2 cellular contexts compared by ENCODE assay signal in the genomic region with DNA sequence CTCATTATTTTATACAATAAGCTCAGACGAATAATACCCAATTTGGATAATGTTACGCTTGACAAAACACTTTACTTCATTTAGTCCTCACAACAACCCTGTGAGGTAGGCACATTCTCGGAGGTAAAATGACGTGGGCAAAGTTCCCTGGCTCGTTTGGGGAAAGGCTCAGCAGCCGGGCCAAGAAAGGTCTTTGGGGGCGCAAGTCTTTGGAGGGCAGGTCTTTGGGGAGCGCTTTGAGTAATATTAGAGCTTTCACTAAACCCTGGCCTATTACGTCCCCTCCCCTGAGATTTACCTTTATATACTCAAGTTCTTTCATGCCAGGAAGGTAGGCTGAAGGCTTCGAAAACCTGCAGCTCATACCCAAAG.
TF ChIP-seq lines count a peak whose summit lies in the region.

No MANE protein-coding gene starts in this region.

TF ChIP-seq in A549, 52 proteins besides CTCF, POLR2A, EP300 and RAD21 (continued from another document):
- TF ChIP-seq, protein P1, sequence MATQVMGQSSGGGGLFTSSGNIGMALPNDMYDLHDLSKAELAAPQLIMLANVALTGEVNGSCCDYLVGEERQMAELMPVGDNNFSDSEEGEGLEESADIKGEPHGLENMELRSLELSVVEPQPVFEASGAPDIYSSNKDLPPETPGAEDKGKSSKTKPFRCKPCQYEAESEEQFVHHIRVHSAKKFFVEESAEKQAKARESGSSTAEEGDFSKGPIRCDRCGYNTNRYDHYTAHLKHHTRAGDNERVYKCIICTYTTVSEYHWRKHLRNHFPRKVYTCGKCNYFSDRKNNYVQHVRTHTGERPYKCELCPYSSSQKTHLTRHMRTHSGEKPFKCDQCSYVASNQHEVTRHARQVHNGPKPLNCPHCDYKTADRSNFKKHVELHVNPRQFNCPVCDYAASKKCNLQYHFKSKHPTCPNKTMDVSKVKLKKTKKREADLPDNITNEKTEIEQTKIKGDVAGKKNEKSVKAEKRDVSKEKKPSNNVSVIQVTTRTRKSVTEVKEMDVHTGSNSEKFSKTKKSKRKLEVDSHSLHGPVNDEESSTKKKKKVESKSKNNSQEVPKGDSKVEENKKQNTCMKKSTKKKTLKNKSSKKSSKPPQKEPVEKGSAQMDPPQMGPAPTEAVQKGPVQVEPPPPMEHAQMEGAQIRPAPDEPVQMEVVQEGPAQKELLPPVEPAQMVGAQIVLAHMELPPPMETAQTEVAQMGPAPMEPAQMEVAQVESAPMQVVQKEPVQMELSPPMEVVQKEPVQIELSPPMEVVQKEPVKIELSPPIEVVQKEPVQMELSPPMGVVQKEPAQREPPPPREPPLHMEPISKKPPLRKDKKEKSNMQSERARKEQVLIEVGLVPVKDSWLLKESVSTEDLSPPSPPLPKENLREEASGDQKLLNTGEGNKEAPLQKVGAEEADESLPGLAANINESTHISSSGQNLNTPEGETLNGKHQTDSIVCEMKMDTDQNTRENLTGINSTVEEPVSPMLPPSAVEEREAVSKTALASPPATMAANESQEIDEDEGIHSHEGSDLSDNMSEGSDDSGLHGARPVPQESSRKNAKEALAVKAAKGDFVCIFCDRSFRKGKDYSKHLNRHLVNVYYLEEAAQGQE (IDR thresholded peaks at IDR 0.05): no peak
- TF ChIP-seq MAZ (IDR thresholded peaks at IDR 0.05; ENCODE audit: borderline replicate concordance, low read depth, low read length): no peak
- no peak for TF ChIP-seq FOXS1 (CRISPR knock-in tag; IDR thresholded peaks at IDR 0.05)
- no peak for TF ChIP-seq ZNF302 (CRISPR knock-in tag; IDR thresholded peaks at IDR 0.05)
- TF ChIP-seq ZSCAN20 (CRISPR knock-in tag; IDR thresholded peaks at IDR 0.05): no peak
- TF ChIP-seq, protein P2, sequence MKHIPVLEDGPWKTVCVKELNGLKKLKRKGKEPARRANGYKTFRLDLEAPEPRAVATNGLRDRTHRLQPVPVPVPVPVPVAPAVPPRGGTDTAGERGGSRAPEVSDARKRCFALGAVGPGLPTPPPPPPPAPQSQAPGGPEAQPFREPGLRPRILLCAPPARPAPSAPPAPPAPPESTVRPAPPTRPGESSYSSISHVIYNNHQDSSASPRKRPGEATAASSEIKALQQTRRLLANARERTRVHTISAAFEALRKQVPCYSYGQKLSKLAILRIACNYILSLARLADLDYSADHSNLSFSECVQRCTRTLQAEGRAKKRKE (CRISPR knock-in tag; IDR thresholded peaks at IDR 0.05; ENCODE audit: low read depth): no peak
- TF ChIP-seq, protein P3, sequence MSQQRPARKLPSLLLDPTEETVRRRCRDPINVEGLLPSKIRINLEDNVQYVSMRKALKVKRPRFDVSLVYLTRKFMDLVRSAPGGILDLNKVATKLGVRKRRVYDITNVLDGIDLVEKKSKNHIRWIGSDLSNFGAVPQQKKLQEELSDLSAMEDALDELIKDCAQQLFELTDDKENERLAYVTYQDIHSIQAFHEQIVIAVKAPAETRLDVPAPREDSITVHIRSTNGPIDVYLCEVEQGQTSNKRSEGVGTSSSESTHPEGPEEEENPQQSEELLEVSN (IDR thresholded peaks at IDR 0.05; ENCODE audit: borderline replicate concordance, low read depth): no peak
- TF ChIP-seq RARB (CRISPR knock-in tag; IDR thresholded peaks at IDR 0.05): no peak
TF ChIP-seq in A549: peak in this region for 0.

TF ChIP-seq in GM23338, 12 proteins besides CTCF, POLR2A, EP300 and RAD21 (continued from another document):
- TF ChIP-seq, protein P4, sequence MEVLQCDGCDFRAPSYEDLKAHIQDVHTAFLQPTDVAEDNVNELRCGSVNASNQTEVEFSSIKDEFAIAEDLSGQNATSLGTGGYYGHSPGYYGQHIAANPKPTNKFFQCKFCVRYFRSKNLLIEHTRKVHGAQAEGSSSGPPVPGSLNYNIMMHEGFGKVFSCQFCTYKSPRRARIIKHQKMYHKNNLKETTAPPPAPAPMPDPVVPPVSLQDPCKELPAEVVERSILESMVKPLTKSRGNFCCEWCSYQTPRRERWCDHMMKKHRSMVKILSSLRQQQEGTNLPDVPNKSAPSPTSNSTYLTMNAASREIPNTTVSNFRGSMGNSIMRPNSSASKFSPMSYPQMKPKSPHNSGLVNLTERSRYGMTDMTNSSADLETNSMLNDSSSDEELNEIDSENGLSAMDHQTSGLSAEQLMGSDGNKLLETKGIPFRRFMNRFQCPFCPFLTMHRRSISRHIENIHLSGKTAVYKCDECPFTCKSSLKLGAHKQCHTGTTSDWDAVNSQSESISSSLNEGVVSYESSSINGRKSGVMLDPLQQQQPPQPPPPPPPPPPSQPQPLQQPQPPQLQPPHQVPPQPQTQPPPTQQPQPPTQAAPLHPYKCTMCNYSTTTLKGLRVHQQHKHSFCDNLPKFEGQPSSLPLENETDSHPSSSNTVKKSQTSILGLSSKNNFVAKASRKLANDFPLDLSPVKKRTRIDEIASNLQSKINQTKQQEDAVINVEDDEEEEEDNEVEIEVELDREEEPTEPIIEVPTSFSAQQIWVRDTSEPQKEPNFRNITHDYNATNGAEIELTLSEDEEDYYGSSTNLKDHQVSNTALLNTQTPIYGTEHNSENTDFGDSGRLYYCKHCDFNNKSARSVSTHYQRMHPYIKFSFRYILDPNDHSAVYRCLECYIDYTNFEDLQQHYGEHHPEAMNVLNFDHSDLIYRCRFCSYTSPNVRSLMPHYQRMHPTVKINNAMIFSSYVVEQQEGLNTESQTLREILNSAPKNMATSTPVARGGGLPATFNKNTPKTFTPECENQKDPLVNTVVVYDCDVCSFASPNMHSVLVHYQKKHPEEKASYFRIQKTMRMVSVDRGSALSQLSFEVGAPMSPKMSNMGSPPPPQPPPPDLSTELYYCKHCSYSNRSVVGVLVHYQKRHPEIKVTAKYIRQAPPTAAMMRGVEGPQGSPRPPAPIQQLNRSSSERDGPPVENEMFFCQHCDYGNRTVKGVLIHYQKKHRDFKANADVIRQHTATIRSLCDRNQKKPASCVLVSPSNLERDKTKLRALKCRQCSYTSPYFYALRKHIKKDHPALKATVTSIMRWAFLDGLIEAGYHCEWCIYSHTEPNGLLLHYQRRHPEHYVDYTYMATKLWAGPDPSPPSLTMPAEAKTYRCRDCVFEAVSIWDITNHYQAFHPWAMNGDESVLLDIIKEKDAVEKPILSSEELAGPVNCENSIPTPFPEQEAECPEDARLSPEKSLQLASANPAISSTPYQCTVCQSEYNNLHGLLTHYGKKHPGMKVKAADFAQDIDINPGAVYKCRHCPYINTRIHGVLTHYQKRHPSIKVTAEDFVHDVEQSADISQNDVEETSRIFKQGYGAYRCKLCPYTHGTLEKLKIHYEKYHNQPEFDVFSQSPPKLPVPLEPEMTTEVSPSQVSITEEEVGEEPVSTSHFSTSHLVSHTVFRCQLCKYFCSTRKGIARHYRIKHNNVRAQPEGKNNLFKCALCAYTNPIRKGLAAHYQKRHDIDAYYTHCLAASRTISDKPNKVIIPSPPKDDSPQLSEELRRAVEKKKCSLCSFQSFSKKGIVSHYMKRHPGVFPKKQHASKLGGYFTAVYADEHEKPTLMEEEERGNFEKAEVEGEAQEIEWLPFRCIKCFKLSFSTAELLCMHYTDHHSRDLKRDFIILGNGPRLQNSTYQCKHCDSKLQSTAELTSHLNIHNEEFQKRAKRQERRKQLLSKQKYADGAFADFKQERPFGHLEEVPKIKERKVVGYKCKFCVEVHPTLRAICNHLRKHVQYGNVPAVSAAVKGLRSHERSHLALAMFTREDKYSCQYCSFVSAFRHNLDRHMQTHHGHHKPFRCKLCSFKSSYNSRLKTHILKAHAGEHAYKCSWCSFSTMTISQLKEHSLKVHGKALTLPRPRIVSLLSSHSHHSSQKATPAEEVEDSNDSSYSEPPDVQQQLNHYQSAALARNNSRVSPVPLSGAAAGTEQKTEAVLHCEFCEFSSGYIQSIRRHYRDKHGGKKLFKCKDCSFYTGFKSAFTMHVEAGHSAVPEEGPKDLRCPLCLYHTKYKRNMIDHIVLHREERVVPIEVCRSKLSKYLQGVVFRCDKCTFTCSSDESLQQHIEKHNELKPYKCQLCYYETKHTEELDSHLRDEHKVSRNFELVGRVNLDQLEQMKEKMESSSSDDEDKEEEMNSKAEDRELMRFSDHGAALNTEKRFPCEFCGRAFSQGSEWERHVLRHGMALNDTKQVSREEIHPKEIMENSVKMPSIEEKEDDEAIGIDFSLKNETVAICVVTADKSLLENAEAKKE (CRISPR knock-in tag; IDR thresholded peaks at IDR 0.05): no peak
- TF ChIP-seq CREB1 (CRISPR knock-in tag; IDR thresholded peaks at IDR 0.05; ENCODE audit: low read depth): peak; percentile 38; the same call in 1 of the 2 replicates
